In genomic region chr18:46516555-46516954, GRCh38 we compare ENCODE assay signal across 9 cellular contexts.
"Had no signal": no experiment of that assay in that cellular context is flagged by ENCODE, and none has a peak within 500 bp of the region (broad histone marks: within the 10 kb centered on the region; RNA-seq: fewer than 3 reads in every experiment).

No MANE protein-coding gene starts in this region.

- H3K36me3 Mint-ChIP-seq: IgD-negative memory B cell had no signal

- FAIRE-seq: H54, HTR-8/SVneo had no signal

- DNase-seq: GOT3, H9, HCEC 1CT, HFFc6, Kasumi-1, KG1 had no signal

- H3K9me3 Mint-ChIP-seq: H9 had no signal

- H3K27ac Mint-ChIP-seq: H9, HFFc6, IgD-negative memory B cell had no signal

- H3K4me3 Mint-ChIP-seq: H9, HFFc6, IgD-negative memory B cell had no signal

- H3K4me1 Mint-ChIP-seq: H9, IgD-negative memory B cell had no signal
